ENCODE assay signal across 11 cellular contexts in genomic region chr5:175898644-175899215, GRCh38. TPM values are rescaled to one million over a fixed set of nuclear protein-coding genes. Genes with fewer than 3 reads are reported as not detected.
"Had no signal": no experiment of that assay in that cellular context is flagged by ENCODE, and none has a peak within 500 bp of the region (broad histone marks: within the 10 kb centered on the region; RNA-seq: fewer than 3 reads in every experiment).

No MANE protein-coding gene starts in this region.

RNA-seq across cellular contexts. Expression of gene CPLX2, which starts 27.4 kb away (rescaled TPM):
- total RNA-seq: natural killer cell, omental fat pad, osteocyte, posterior vena cava, pulmonary artery endothelial cell, right atrium auricular region, sciatic nerve, smooth muscle cell, spleen, suprapubic skin, upper lobe of right lung had no signal
- polyA plus RNA-seq: smooth muscle cell had no signal
